15 cellular contexts compared by ENCODE assay signal in genomic region chr2:107986278-107987217, GRCh38. TPM values are rescaled to one million over a fixed set of nuclear protein-coding genes. Genes with fewer than 3 reads are reported as not detected.
DNase-seq lines count a peak whose midpoint lies in the region; ATAC-seq and TF ChIP-seq lines count a peak whose summit lies in the region.
"Had no signal": no experiment of that assay in that cellular context is flagged by ENCODE, and none has a peak within 500 bp of the region (broad histone marks: within the 10 kb centered on the region; RNA-seq: fewer than 3 reads in every experiment).

SLC5A7 (plus strand) TSS chr2:107986524; CDS start chr2:107988156, 1,632 bp downstream.

- no peak for TF ChIP-seq POLR2A in sigmoid colon (IDR thresholded peaks at IDR 0.05)

- TF ChIP-seq CTCF in ascending aorta (IDR thresholded peaks at IDR 0.05), result no peak
- no peak for TF ChIP-seq CTCF in sigmoid colon (IDR thresholded peaks at IDR 0.05)

- H3K9me3 ChIP-seq in HUES48 (ENCODE audit: control insufficient read depth, insufficient read depth, low read length), result no peaks in the 10 kb centered on the region
- no peaks in the 10 kb centered on the region for H3K9me3 ChIP-seq in ascending aorta
- no peaks in the 10 kb centered on the region for H3K9me3 ChIP-seq in sigmoid colon

- TF ChIP-seq EP300 in sigmoid colon (IDR thresholded peaks at IDR 0.05), result no peak

- peaks cover 3% of the 10 kb centered on the region; the same call in 1 of the 2 replicates for H3K4me1 ChIP-seq in HUES48 (ENCODE audit: control insufficient read depth, insufficient read depth, low read length)
- no peaks in the 10 kb centered on the region for H3K4me1 ChIP-seq in ascending aorta
- H3K4me1 ChIP-seq in sigmoid colon, result peaks cover 0 to 11% (median 8%) of the 10 kb centered on the region in 4 donors

- H3K4me3 ChIP-seq in HUES48 (ENCODE audit: low read depth, low read length) (peak within 1 kb of the TSS; percentile 63), ascending aorta (peak within 1 kb of the TSS; percentile 14 to 54), sigmoid colon (peak within 1 kb of the TSS; percentile 15 to 39 (median 28))

- H3K27me3 ChIP-seq in HUES48 (ENCODE audit: control insufficient read depth, insufficient read depth, low read length), result peaks cover 38% of the 10 kb centered on the region
- H3K27me3 ChIP-seq in ascending aorta, result no peaks in the 10 kb centered on the region
- H3K27me3 ChIP-seq in sigmoid colon, result peaks cover 10 to 27% (median 12%) of the 10 kb centered on the region in 3 donors

- ATAC-seq in GM21423 (IDR thresholded peaks at IDR 0.05; ENCODE audit: unreplicated experiment), result no peak
- ATAC-seq: HCT116 had no signal

- no peak for DNase-seq in ascending aorta (ENCODE audit: low spot score in 2 of 2)
- peak; percentile 58 for DNase-seq in islet precursor cell
- DNase-seq in sigmoid colon, result no peak
- DNase-seq in activated CD4-positive, alpha-beta T cell treated with anti-CD3 and anti-CD28 coated beads, Interleukin-2, amount 50 U/mL, for 1 hour, result no peak
- no peak for DNase-seq in CD1c-positive myeloid dendritic cell (ENCODE audit: extremely low spot score)
- DNase-seq: GF-D8, NCI-H1105, NCI-H526 treated with DMSO at 0.1 percent for 48 hours had no signal

- no peak within 1 kb of the TSS for H3K27ac ChIP-seq in HUES48 (ENCODE audit: low read depth, low read length)
- H3K27ac ChIP-seq in ascending aorta, result no peak within 1 kb of the TSS
- no peak within 1 kb of the TSS for H3K27ac ChIP-seq in sigmoid colon
- H3K27ac ChIP-seq: C4-2B, epithelial cell of prostate had no signal

- intact Hi-C loops in ascending aorta (cut with DNase I) (no loop called here), sigmoid colon (cut with DNase I) (no loop called here)

- no peak within 1 kb of the TSS for H3K9ac ChIP-seq in HUES48 (ENCODE audit: low read depth, low read length)

- WGBS in sigmoid colon, 2 donors, result 6 to 7% methylated on average over 75 of the region's 75 CpGs

- H3K36me3 ChIP-seq in HUES48 (ENCODE audit: control insufficient read depth, insufficient read depth, low read length), result no peaks in the 10 kb centered on the region
- H3K36me3 ChIP-seq in ascending aorta, result no peaks in the 10 kb centered on the region
- no peaks in the 10 kb centered on the region for H3K36me3 ChIP-seq in sigmoid colon

RNA-seq across cellular contexts. Expression of gene SLC5A7, which starts in this region (rescaled TPM):
- total RNA-seq in ascending aorta (not detected), sigmoid colon (1 to 10 TPM; 1.8 to 2.9 (median 2.4) TPM)
- under 1 TPM in 1 of 3 donors, not detected in 2; 0.79 TPM for polyA plus RNA-seq in sigmoid colon
- total RNA-seq: renal cortical epithelial cell had no signal
- polyA plus RNA-seq: IgD-negative memory B cell had no signal
